2 cellular contexts compared by ENCODE assay signal in genomic region chr4:178941975-178942374, GRCh38.
TF ChIP-seq lines count a peak whose summit lies in the region.

No MANE protein-coding gene starts in this region.

TF ChIP-seq in GM23338, 12 proteins besides CTCF, POLR2A, EP300 and RAD21:
- TF ChIP-seq REST (IDR thresholded peaks at IDR 0.05; ENCODE audit: unreplicated experiment) (no peak), CREB1 (CRISPR knock-in tag; IDR thresholded peaks at IDR 0.05; ENCODE audit: low read depth) (no peak), STAT1 (IDR thresholded peaks at IDR 0.05; ENCODE audit: unreplicated experiment) (no peak), EZH2 (IDR thresholded peaks at IDR 0.05; ENCODE audit: low read depth, unreplicated experiment) (no peak)
TF ChIP-seq in GM23338: peak in this region for 0.

TF ChIP-seq in WTC11, 78 proteins besides CTCF, POLR2A, EP300 and RAD21 (continued from another document):
- TF ChIP-seq ATF6 (CRISPR knock-in tag; IDR thresholded peaks at IDR 0.05) (no peak), AR (CRISPR knock-in tag; IDR thresholded peaks at IDR 0.05) (no peak), EMX1 (CRISPR knock-in tag; IDR thresholded peaks at IDR 0.05) (no peak), MXD4 (CRISPR knock-in tag; IDR thresholded peaks at IDR 0.05; ENCODE audit: borderline replicate concordance) (no peak), ZNF532 (CRISPR knock-in tag; IDR thresholded peaks at IDR 0.05; ENCODE audit: borderline replicate concordance) (no peak), NR2C2 (CRISPR knock-in tag; IDR thresholded peaks at IDR 0.05) (no peak), NR1H2 (CRISPR knock-in tag; IDR thresholded peaks at IDR 0.05) (no peak)
